ENCODE assay signal across 8 cellular contexts in the genomic region with DNA sequence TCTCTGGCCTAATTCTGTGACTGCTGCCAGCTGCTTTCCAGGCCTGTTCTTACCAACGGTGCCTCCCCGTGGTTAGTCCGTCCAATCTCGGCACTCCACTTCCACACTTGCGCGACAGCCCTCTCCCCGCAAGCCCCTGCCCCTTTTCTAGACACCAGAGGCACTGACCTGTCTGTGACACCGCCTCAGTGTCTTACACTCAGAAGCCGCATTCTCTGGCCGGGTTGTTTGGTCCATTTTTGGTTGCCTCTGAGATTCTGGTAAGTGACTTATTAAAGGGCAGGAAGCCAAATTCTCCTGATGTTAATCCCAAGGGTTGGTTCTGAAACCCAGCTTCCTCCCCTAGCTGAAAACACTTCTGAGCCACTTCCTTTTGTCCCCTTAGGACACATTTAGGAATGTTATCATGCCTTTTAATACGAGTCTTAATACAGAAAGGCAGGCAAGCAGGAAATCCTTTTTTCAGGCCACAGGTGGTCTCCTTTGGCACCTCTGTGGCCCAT. TPM values are rescaled to one million over a fixed set of nuclear protein-coding genes. Genes with fewer than 3 reads are reported as not detected.
DNase-seq lines count a peak whose midpoint lies in the region; ATAC-seq and TF ChIP-seq lines count a peak whose summit lies in the region.

No MANE protein-coding gene starts in this region.

- POLR2A ChIA-PET in AG04450 (lab: Yijun Ruan, JAX) (interaction anchor here (0.6 to 2.2 kb wide), 5 partner anchors 9 to 409 kb away, joined by 3 to 9 read pairs (median 6); no protein-coding TSS in a partner anchor), HEK293 (lab: Yijun Ruan, JAX) (interaction anchor here (0.6 to 2.1 kb wide), 5 partner anchors 10 to 241 kb away, joined by 4 to 12 read pairs (median 5); a partner anchor contains a TSS)

- H3K27ac ChIP-seq in AG04450 (ENCODE audit: low read depth, low read length) (peak overlapping the region; percentile 47), HEK293 (ENCODE audit: extremely low read depth, low read depth, low read length) (peak overlapping the region; percentile 54; the same call in 1 of the 2 replicates), mucosa of rectum (ENCODE audit: low read depth in 2 of 2, low read length in 2 of 2) (peak overlapping the region; percentile 98 to 99), thoracic aorta (peak overlapping the region; percentile 96 to 97)

- H3K4me1 ChIP-seq in HEK293 (ENCODE audit: control insufficient read depth, insufficient read depth, low read length) (peaks cover 16% of the 10 kb centered on the region), endocrine pancreas (ENCODE audit: control insufficient read depth, insufficient read depth, low read length) (peaks cover 9% of the 10 kb centered on the region), mucosa of rectum (ENCODE audit: control insufficient read depth in 2 of 2, insufficient read depth in 2 of 2, low read length in 2 of 2) (peaks cover 23 to 25% of the 10 kb centered on the region in 2 donors), thoracic aorta (ENCODE audit: control insufficient read depth in 1 of 2, low read depth in 2 of 2) (peaks cover 12 to 36% of the 10 kb centered on the region in 2 donors)

- no peak for DNase-seq in AG04450 (ENCODE audit: low read depth, low spot score)
- DNase-seq in activated CD4-positive, alpha-beta T cell treated with anti-CD3 and anti-CD28 coated beads for 48 hours, result peak; percentile 38
- DNase-seq in thoracic aorta (ENCODE audit: low spot score), result peak; percentile 47
- DNase-seq in DMS153 treated with DMSO at 0.1 percent for 48 hours (lab: John Stamatoyannopoulos, UW; ENCODE audit: unreplicated experiment), result no peak

- ATAC-seq in thoracic aorta (ENCODE audit: insufficient number of reproducible peaks, low FRiP score, low read depth) (peak; percentile 39), HG03097 (IDR thresholded peaks at IDR 0.05; ENCODE audit: low FRiP score, unreplicated experiment) (no peak)

- H3K36me3 ChIP-seq in HEK293 (ENCODE audit: control insufficient read depth in 2 of 2, insufficient read depth in 1 of 2, low read length in 2 of 2), result no peaks in the 10 kb centered on the region
- H3K36me3 ChIP-seq in endocrine pancreas (ENCODE audit: control insufficient read depth, insufficient read depth, low read length), result no peaks in the 10 kb centered on the region
- no peaks in the 10 kb centered on the region for H3K36me3 ChIP-seq in mucosa of rectum (ENCODE audit: control insufficient read depth in 2 of 2, insufficient read depth in 2 of 2, low read length in 2 of 2)
- H3K36me3 ChIP-seq in thoracic aorta, result no peaks in the 10 kb centered on the region

- H3K9me3 ChIP-seq in AG04450 (ENCODE audit: control insufficient read depth, insufficient read depth, low read length), result no peaks in the 10 kb centered on the region
- H3K9me3 ChIP-seq in HEK293 (ENCODE audit: control insufficient read depth, insufficient read depth, low read depth, low read length), result no peaks in the 10 kb centered on the region
- H3K9me3 ChIP-seq in endocrine pancreas (ENCODE audit: control insufficient read depth, low read length), result no peaks in the 10 kb centered on the region
- H3K9me3 ChIP-seq in mucosa of rectum (ENCODE audit: control insufficient read depth in 2 of 2, low read length in 2 of 2), result no peaks in the 10 kb centered on the region
- H3K9me3 ChIP-seq in thoracic aorta, result no peaks in the 10 kb centered on the region

- H3K27me3 ChIP-seq in AG04450 (ENCODE audit: control insufficient read depth, insufficient read depth, low read length) (no peaks in the 10 kb centered on the region), endocrine pancreas (ENCODE audit: control insufficient read depth, insufficient read depth, low read length) (no peaks in the 10 kb centered on the region), mucosa of rectum (ENCODE audit: control insufficient read depth in 2 of 2, insufficient read depth in 2 of 2, low read length in 2 of 2) (no peaks in the 10 kb centered on the region), thoracic aorta (replicated peaks; ENCODE audit: insufficient read depth) (no peaks in the 10 kb centered on the region)

- H3K4me3 ChIP-seq in AG04450 (ENCODE audit: low read depth, low read length) (peak overlapping the region; percentile 71), HEK293 (ENCODE audit: low read depth, low read length) (peak overlapping the region; percentile 59), endocrine pancreas (ENCODE audit: control insufficient read depth, insufficient read depth, low read length) (peak overlapping the region; percentile 17), mucosa of rectum (ENCODE audit: low read length in 2 of 2) (peak overlapping the region; percentile 69 to 79), thoracic aorta (peak overlapping the region; percentile 90)

- TF ChIP-seq CTCF in AG04450 (IDR thresholded peaks at IDR 0.05; ENCODE audit: low read depth, low read length), result no peak
- TF ChIP-seq CTCF in HEK293 (tag by site-specific recombination; IDR thresholded peaks at IDR 0.05), result no peak
- TF ChIP-seq CTCF in thoracic aorta (IDR thresholded peaks at IDR 0.05), result no peak

- CTCF ChIA-PET in AG04450 (lab: Charles Lee) (interaction anchor here (0.7 kb wide), 1 partner anchor 21 kb away, joined by 3 read pairs; no protein-coding TSS in a partner anchor), HEK293 (lab: Yijun Ruan, JAX) (no interaction called here)

- no peak overlapping the region for H3K9ac ChIP-seq in endocrine pancreas (ENCODE audit: control insufficient read depth, insufficient read depth, low read length)
- peak overlapping the region; percentile 61 to 90 for H3K9ac ChIP-seq in mucosa of rectum (ENCODE audit: low read depth in 1 of 2, low read length in 2 of 2)

TF ChIP-seq in HEK293, 187 proteins besides CTCF, POLR2A, EP300 and RAD21:
- TF ChIP-seq ZNF335 (tag by site-specific recombination; conservative IDR thresholded peaks at IDR 0.05) (0 out of 2 replicates have a peak, but pooled peaks have one; percentile 11), ZNF23 (tag by site-specific recombination; IDR thresholded peaks at IDR 0.05; ENCODE audit: borderline replicate concordance) (no peak), SCRT2 (tag by site-specific recombination; IDR thresholded peaks at IDR 0.05) (peak; percentile 46), HOXA7 (CRISPR knock-in tag; IDR thresholded peaks at IDR 0.05; ENCODE audit: borderline replicate concordance) (no peak)

RNA-seq across cellular contexts. Expression of a gene that starts 1.2 kb away (rescaled TPM):
- polyA plus RNA-seq in AG04450 (2011; rRNA removed), result 27.2 and 28.5 TPM in 2 replicates
- polyA minus RNA-seq in AG04450 (2011; rRNA and poly(A)+ RNA removed), result 17.5 and 22.8 TPM in 2 replicates
- total RNA-seq in thoracic aorta, result 10 to 100 TPM; 47.0 to 59.5 TPM

Comparison
In these comparisons a context has a peak if more than half of its experiments do, and no peak if none do; other contexts are left out.
1. DNase-seq: peak in activated CD4-positive, alpha-beta T cell treated with anti-CD3 and anti-CD28 coated beads for 48 hours (single experiment) and thoracic aorta (single experiment); none in AG04450 (single experiment) and DMS153 treated with DMSO at 0.1 percent for 48 hours (single experiment).
2. H3K27ac ChIP-seq: peak in every context shown above with its lines; median percentile 98 in mucosa of rectum; 96 in thoracic aorta; 54 in HEK293; 47 in AG04450.
3. H3K4me3 ChIP-seq: peak in every context shown above with its lines; median percentile 90 in thoracic aorta; 74 in mucosa of rectum; 71 in AG04450; 59 in HEK293; 17 in endocrine pancreas.